Comparison of ENCODE assay signal across 8 cellular contexts in genomic region chr15:83012038-83012490, GRCh38. TPM values are rescaled to one million over a fixed set of nuclear protein-coding genes. Genes with fewer than 3 reads are reported as not detected.
DNase-seq lines count a peak whose midpoint lies in the region; ATAC-seq, FAIRE-seq and TF ChIP-seq lines count a peak whose summit lies in the region.

No MANE protein-coding gene starts in this region.

- peak overlapping the region; percentile 31 for H4K8ac ChIP-seq in mesendoderm (ENCODE audit: low read depth, low read length)

- H3K9me1 ChIP-seq in K562 (ENCODE audit: control insufficient read depth, insufficient read depth, low read length): no peaks in the 10 kb centered on the region

- peaks cover 5% of the 10 kb centered on the region for H3K79me1 ChIP-seq in mesendoderm (ENCODE audit: low read length)

- H2AFZ ChIP-seq in K562 (ENCODE audit: low read depth, low read length): peak overlapping the region; percentile 96

- no peak for TF ChIP-seq EP300 in K562 (IDR thresholded peaks at IDR 0.05; ENCODE audit: low read length)

- BruUV-seq in K562 (replicated peaks; lab: Mats Ljungman, UMichigan): TSS peak; percentile 75

- intact Hi-C loops in K562 (cut with micrococcal nuclease): loop anchor here (5.0 kb wide), 1 partner anchor 95 kb away; the partner anchor contains the start of gene TM6SF1

- H4K5ac ChIP-seq in mesendoderm (ENCODE audit: low read length): no peak overlapping the region

- H3K4me1 ChIP-seq in K562 (replicated peaks in 1 of 2; ENCODE audit: control insufficient read depth in 2 of 2, insufficient read depth in 2 of 2, low read length in 2 of 2): peaks cover 20 to 24% of the 10 kb centered on the region in 2 experiments; a peak in 4 of 5 replicates
- peaks cover 3% of the 10 kb centered on the region for H3K4me1 ChIP-seq in mesendoderm (ENCODE audit: control insufficient read depth, low read depth, low read length)

- H3K4me3 ChIP-seq in K562 (peak overlapping the region; percentile 68), mesendoderm (ENCODE audit: low read length) (no peak overlapping the region)

- no peaks in the 10 kb centered on the region for H4K20me1 ChIP-seq in K562 (replicated peaks; ENCODE audit: control insufficient read depth, insufficient read depth, low read length)

- no peak for TF ChIP-seq CTCF in K562 (IDR thresholded peaks at IDR 0.05 in 2 of 3, conservative IDR thresholded peaks at IDR 0.05 in 1 of 3; ENCODE audit: insufficient read depth in 2 of 3, low read depth in 1 of 3, low read length in 3 of 3)

- TF ChIP-seq POLR2A in K562 (conservative IDR thresholded peaks at IDR 0.05): no peak

- peak overlapping the region; percentile 83 for H3K4ac ChIP-seq in mesendoderm (ENCODE audit: low read depth, low read length)

- DNase-seq in AG08395 (ENCODE audit: low spot score): peak; percentile 15
- DNase-seq in HT-29 (ENCODE audit: low spot score): peak; percentile 14
- DNase-seq in K562 (ENCODE audit: extremely low read depth in 1 of 4, low spot score in 3 of 4): peak; percentile 44 to 69 (median 55)
- no peak for DNase-seq in mesendoderm
- DNase-seq in DMS 273 (lab: John Stamatoyannopoulos, UW; ENCODE audit: unreplicated experiment): no peak
- no peak for DNase-seq in NCI-H2171 treated with DMSO at 0.1 percent for 48 hours (lab: John Stamatoyannopoulos, UW)
- no peak for DNase-seq in NCI-H748 treated with DMSO at 0.1 percent for 48 hours (lab: John Stamatoyannopoulos, UW)

- H3K27ac ChIP-seq in K562 (ENCODE audit: extremely low read depth, low read depth, low read length) (peak overlapping the region; percentile 87), mesendoderm (ENCODE audit: low read depth, low read length) (no peak overlapping the region)

- FAIRE-seq in K562 (lab: Jason Lieb, UNC): peak; percentile 67

- H3K4me2 ChIP-seq in K562 (ENCODE audit: insufficient read depth, low read length) (peak overlapping the region; percentile 85), mesendoderm (ENCODE audit: low read length) (peak overlapping the region; percentile 10)

- no peak overlapping the region for H3K23ac ChIP-seq in mesendoderm (ENCODE audit: low read length)

- H2AK5ac ChIP-seq in mesendoderm (ENCODE audit: low read length): no peak overlapping the region

- peak overlapping the region; percentile 88 for H3K56ac ChIP-seq in mesendoderm (ENCODE audit: low read length)

- peaks cover 36% of the 10 kb centered on the region for H3K79me2 ChIP-seq in K562 (ENCODE audit: control insufficient read depth, insufficient read depth, low read length)
- H3K79me2 ChIP-seq in mesendoderm (ENCODE audit: control insufficient read depth, insufficient read depth, low read length): peaks cover 2% of the 10 kb centered on the region

- POLR2A ChIA-PET in K562 (lab: Yijun Ruan, JAX): interaction anchor here (1.1 to 2.8 kb wide), 7 partner anchors 9 to 364 kb away, joined by 3 to 16 read pairs (median 6); partner anchors contain the start of gene CPEB1

- peak overlapping the region; percentile 44 for H3K18ac ChIP-seq in mesendoderm (ENCODE audit: low read length)

- H3K36me3 ChIP-seq in K562 (ENCODE audit: control insufficient read depth, insufficient read depth, low read length): peaks cover 32% of the 10 kb centered on the region
- no peaks in the 10 kb centered on the region for H3K36me3 ChIP-seq in mesendoderm (ENCODE audit: control insufficient read depth, insufficient read depth, low read length)

- H3K9me3 ChIP-seq in K562 (replicated peaks; ENCODE audit: control insufficient read depth, insufficient read depth, low read depth, low read length): no peaks in the 10 kb centered on the region

- no peak overlapping the region for H2BK15ac ChIP-seq in mesendoderm (replicated peaks; ENCODE audit: low read depth)

- H3K9ac ChIP-seq in K562 (ENCODE audit: insufficient read depth in 1 of 2, low read depth in 2 of 2, low read length in 2 of 2) (peak overlapping the region; percentile 90 to 94), mesendoderm (ENCODE audit: low read length) (peak overlapping the region; percentile 73)

- in situ Hi-C loops in K562 (cut with MboI): no loop called here

- CTCF ChIA-PET in K562 (lab: Yijun Ruan, JAX; ENCODE audit: low intra/inter-chr PET ratio): interaction anchor here (1.4 kb wide), 1 partner anchor 162 kb away, joined by 5 read pairs; no protein-coding TSS in a partner anchor

- WGBS in K562 (ENCODE audit: insufficient coverage, low coverage, missing lambda C conversion rate): under 1% methylated on average over 13 of the region's 13 CpGs
- WGBS in mesendoderm (ENCODE audit: extremely low coverage, insufficient coverage, low lambda C conversion rate): no CpG with 5 or more reads among the region's 13 CpGs

- H2BK120ac ChIP-seq in mesendoderm (ENCODE audit: low read depth, low read length): no peak overlapping the region

- H2BK5ac ChIP-seq in mesendoderm (ENCODE audit: low read length): no peak overlapping the region

- H3K27me3 ChIP-seq in K562 (ENCODE audit: control insufficient read depth in 2 of 2, insufficient read depth in 2 of 2, low read length in 2 of 2): no peaks in the 10 kb centered on the region; a peak in 1 of 5 replicates
- no peaks in the 10 kb centered on the region for H3K27me3 ChIP-seq in mesendoderm (ENCODE audit: insufficient read depth, low read length, poor library complexity)

- ATAC-seq in K562 (peak; percentile 62), GM21381 (IDR thresholded peaks at IDR 0.05; ENCODE audit: unreplicated experiment) (no peak)

- no peak for TF ChIP-seq RAD21 in K562 (CRISPR knock-in tag; conservative IDR thresholded peaks at IDR 0.05 in 1 of 2, IDR thresholded peaks at IDR 0.05 in 1 of 2)

RNA-seq across cellular contexts. Expression of gene C15orf40, which starts 0.6 kb away (rescaled TPM):
- 17.4 and 26.7 TPM in 2 replicates for total RNA-seq in HT-29 (2014; rRNA removed; shearing (Covaris generic))
- total RNA-seq in K562 (2011; cell fraction: chromatin; rRNA removed; ENCODE audit: low replicate concordance): 46.2 and 54.6 TPM in 2 replicates
- 35.3 and 48.2 TPM in 2 replicates for total RNA-seq in K562 (2011; cell fraction: nucleolus; rRNA removed)
- total RNA-seq in K562 (2011; cell fraction: nucleoplasm; rRNA removed): 49.2 and 71.3 TPM in 2 replicates
- 15.9 and 18.4 TPM in 2 replicates for total RNA-seq in K562 (2014; rRNA removed)
- 30.3 and 33.7 TPM in 2 replicates for total RNA-seq in K562 (2014; rRNA removed; fragmentation: Illumina TruSeq; extraction: Trizol)
- 13.6 and 22.1 TPM in 2 replicates for total RNA-seq in K562 (2015; rRNA removed; fragmentation: Illumina TruSeq; extraction: Trizol)
- 22.9 and 27.0 TPM in 2 replicates for total RNA-seq in K562 (2021)
- 21.4 and 27.0 TPM in 2 replicates for polyA plus RNA-seq in K562 (2011; rRNA removed)
- 13.7 and 19.6 TPM in 2 replicates for polyA plus RNA-seq in K562 (2011; cell fraction: cytosol; rRNA removed)
- polyA plus RNA-seq in K562 (2011; cell fraction: nucleus; rRNA removed): 18.6 and 24.1 TPM in 2 replicates
- polyA plus RNA-seq in K562 (2012): 28.6 and 37.1 TPM in 2 replicates
- polyA plus RNA-seq in K562 (2014; fragmentation: Illumina TruSeq; extraction: Trizol): 23.2 and 33.9 TPM in 2 replicates
- 10 to 100 TPM; 49.9 to 52.0 TPM for polyA plus RNA-seq in K562 (2014; fragmentation: Nextera tagmentation; extraction: Ambion mirVana)
- polyA plus RNA-seq in K562 (2014; rRNA removed): 21.8 and 29.6 TPM in 2 replicates
- 13.9 and 15.5 TPM in 2 replicates for polyA minus RNA-seq in K562 (2011; rRNA and poly(A)+ RNA removed)
- 4.8 and 6.3 TPM in 2 replicates for polyA minus RNA-seq in K562 (2011; cell fraction: cytosol; rRNA and poly(A)+ RNA removed)
- polyA minus RNA-seq in K562 (2011; cell fraction: nucleus; rRNA and poly(A)+ RNA removed): 25.8 and 31.9 TPM in 2 replicates
- polyA plus RNA-seq in mesendoderm (2013, experiment 1 of 2): 8.8 TPM
- polyA plus RNA-seq in mesendoderm (2013, experiment 2 of 2): 9.7 TPM

RNA-seq across cellular contexts. Expression of gene RAMAC, which starts 26.1 kb away (rescaled TPM):
- 32.9 and 34.8 TPM in 2 replicates for total RNA-seq in HT-29 (2014; rRNA removed; shearing (Covaris generic))
- 2.6 and 5.9 TPM in 2 replicates for total RNA-seq in K562 (2011; cell fraction: chromatin; rRNA removed; ENCODE audit: low replicate concordance)
- 3.8 and 4.2 TPM in 2 replicates for total RNA-seq in K562 (2011; cell fraction: nucleolus; rRNA removed)
- total RNA-seq in K562 (2011; cell fraction: nucleoplasm; rRNA removed): 5.6 and 8.0 TPM in 2 replicates
- total RNA-seq in K562 (2014; rRNA removed) (35.8 and 37.8 TPM in 2 replicates), K562 (2014; rRNA removed; fragmentation: Illumina TruSeq; extraction: Trizol) (43.3 and 44.1 TPM in 2 replicates), K562 (2015; rRNA removed; fragmentation: Illumina TruSeq; extraction: Trizol) (41.7 and 41.9 TPM in 2 replicates), K562 (2021) (26.9 and 28.4 TPM in 2 replicates)
- polyA plus RNA-seq in K562 (2011; rRNA removed) (24.8 and 36.5 TPM in 2 replicates), K562 (2014; fragmentation: Illumina TruSeq; extraction: Trizol) (35.4 and 38.4 TPM in 2 replicates), K562 (2014; fragmentation: Nextera tagmentation; extraction: Ambion mirVana) (100 to 1,000 TPM; 100 to 108 TPM), K562 (2014; rRNA removed) (35.4 and 42.8 TPM in 2 replicates)
- 11.2 and 18.5 TPM in 2 replicates for polyA plus RNA-seq in K562 (2011; cell fraction: cytosol; rRNA removed)
- 6.4 and 8.9 TPM in 2 replicates for polyA plus RNA-seq in K562 (2011; cell fraction: nucleus; rRNA removed)
- polyA plus RNA-seq in K562 (2012): 24.3 and 37.1 TPM in 2 replicates
- 24.8 and 30.8 TPM in 2 replicates for polyA minus RNA-seq in K562 (2011; rRNA and poly(A)+ RNA removed)
- polyA minus RNA-seq in K562 (2011; cell fraction: cytosol; rRNA and poly(A)+ RNA removed): 6.6 and 12.8 TPM in 2 replicates
- 1.6 and 3.2 TPM in 2 replicates for polyA minus RNA-seq in K562 (2011; cell fraction: nucleus; rRNA and poly(A)+ RNA removed)
- polyA plus RNA-seq in mesendoderm (2013, experiment 1 of 2): 36.6 TPM
- 38.9 TPM for polyA plus RNA-seq in mesendoderm (2013, experiment 2 of 2)

RNA-seq across cellular contexts. Expression of gene BTBD1, which starts 55.0 kb away (rescaled TPM):
- total RNA-seq in HT-29 (2014; rRNA removed; shearing (Covaris generic)): 90.3 and 111 TPM in 2 replicates
- 36.3 and 67.9 TPM in 2 replicates for total RNA-seq in K562 (2011; cell fraction: chromatin; rRNA removed; ENCODE audit: low replicate concordance)
- total RNA-seq in K562 (2011; cell fraction: nucleolus; rRNA removed): 28.7 and 30.3 TPM in 2 replicates
- total RNA-seq in K562 (2011; cell fraction: nucleoplasm; rRNA removed): 50.4 and 78.1 TPM in 2 replicates
- total RNA-seq in K562 (2014; rRNA removed) (89.1 and 90.4 TPM in 2 replicates), K562 (2014; rRNA removed; fragmentation: Illumina TruSeq; extraction: Trizol) (97.6 and 107 TPM in 2 replicates), K562 (2015; rRNA removed; fragmentation: Illumina TruSeq; extraction: Trizol) (87.4 and 93.4 TPM in 2 replicates), K562 (2021) (75.8 and 77.3 TPM in 2 replicates)
- polyA plus RNA-seq in K562 (2011; rRNA removed) (91.7 and 106 TPM in 2 replicates), K562 (2014; fragmentation: Illumina TruSeq; extraction: Trizol) (89.5 and 94.1 TPM in 2 replicates), K562 (2014; fragmentation: Nextera tagmentation; extraction: Ambion mirVana) (10 to 100 TPM; 19.4 to 27.2 TPM), K562 (2014; rRNA removed) (73.6 and 74.9 TPM in 2 replicates)
- polyA plus RNA-seq in K562 (2011; cell fraction: cytosol; rRNA removed): 42.8 and 47.8 TPM in 2 replicates
- polyA plus RNA-seq in K562 (2011; cell fraction: nucleus; rRNA removed): 32.2 and 50.2 TPM in 2 replicates
- 58.8 and 59.6 TPM in 2 replicates for polyA plus RNA-seq in K562 (2012)
- polyA minus RNA-seq in K562 (2011; rRNA and poly(A)+ RNA removed): 134 and 142 TPM in 2 replicates
- 66.7 and 84.5 TPM in 2 replicates for polyA minus RNA-seq in K562 (2011; cell fraction: cytosol; rRNA and poly(A)+ RNA removed)
- polyA minus RNA-seq in K562 (2011; cell fraction: nucleus; rRNA and poly(A)+ RNA removed): 32.2 and 51.5 TPM in 2 replicates
- 25.5 TPM for polyA plus RNA-seq in mesendoderm (2013, experiment 1 of 2)
- 24.7 TPM for polyA plus RNA-seq in mesendoderm (2013, experiment 2 of 2)

RNA-seq across cellular contexts. Expression of gene HOMER2, which starts 59.5 kb away (rescaled TPM):
- total RNA-seq in HT-29 (2014; rRNA removed; shearing (Covaris generic)): 1.3 and 1.8 TPM in 2 replicates
- total RNA-seq in K562 (2011; cell fraction: chromatin; rRNA removed; ENCODE audit: low replicate concordance): 1.4 and 2.3 TPM in 2 replicates
- 1.4 and 1.8 TPM in 2 replicates for total RNA-seq in K562 (2011; cell fraction: nucleolus; rRNA removed)
- 2.2 and 2.9 TPM in 2 replicates for total RNA-seq in K562 (2011; cell fraction: nucleoplasm; rRNA removed)
- total RNA-seq in K562 (2014; rRNA removed) (0.32 and 0.69 TPM in 2 replicates), K562 (2014; rRNA removed; fragmentation: Illumina TruSeq; extraction: Trizol) (0.25 and 0.57 TPM in 2 replicates), K562 (2015; rRNA removed; fragmentation: Illumina TruSeq; extraction: Trizol) (0.41 TPM in 1 of 2 replicates, not detected in the other), K562 (2021) (0.47 and 0.54 TPM in 2 replicates)
- polyA plus RNA-seq in K562 (2011; rRNA removed) (0.13 and 0.18 TPM in 2 replicates), K562 (2014; fragmentation: Illumina TruSeq; extraction: Trizol) (0.30 and 0.43 TPM in 2 replicates), K562 (2014; fragmentation: Nextera tagmentation; extraction: Ambion mirVana) (under 1 TPM; 0.18 to 0.41 TPM), K562 (2014; rRNA removed) (0.23 and 0.31 TPM in 2 replicates)
- 0.63 TPM in 1 of 2 replicates, not detected in the other for polyA plus RNA-seq in K562 (2011; cell fraction: cytosol; rRNA removed)
- 0.93 and 1.7 TPM in 2 replicates for polyA plus RNA-seq in K562 (2011; cell fraction: nucleus; rRNA removed)
- polyA plus RNA-seq in K562 (2012): 0.15 and 0.30 TPM in 2 replicates
- polyA minus RNA-seq in K562 (2011; rRNA and poly(A)+ RNA removed): 1.1 TPM in 1 of 2 replicates, not detected in the other
- not detected in 2 replicates for polyA minus RNA-seq in K562 (2011; cell fraction: cytosol; rRNA and poly(A)+ RNA removed)
- polyA minus RNA-seq in K562 (2011; cell fraction: nucleus; rRNA and poly(A)+ RNA removed): 0.67 and 1.8 TPM in 2 replicates
- 9.4 TPM for polyA plus RNA-seq in mesendoderm (2013, experiment 1 of 2)
- polyA plus RNA-seq in mesendoderm (2013, experiment 2 of 2): 10.7 TPM

Comparison
In these comparisons a context has a peak if more than half of its experiments do, and no peak if none do; other contexts are left out.
1. DNase-seq: peak in AG08395 (single experiment), HT-29 (single experiment) and K562 (4 of 4); none in mesendoderm (single experiment), DMS 273 (single experiment), NCI-H2171 treated with DMSO at 0.1 percent for 48 hours (single experiment) and NCI-H748 treated with DMSO at 0.1 percent for 48 hours (single experiment).